25 cellular contexts compared by ENCODE assay signal in genomic region chr9:21452681-21453080, GRCh38. TPM values are rescaled to one million over a fixed set of nuclear protein-coding genes. Genes with fewer than 3 reads are reported as not detected.
"Had no signal": no experiment of that assay in that cellular context is flagged by ENCODE, and none has a peak within 500 bp of the region (broad histone marks: within the 10 kb centered on the region; RNA-seq: fewer than 3 reads in every experiment).

No MANE protein-coding gene starts in this region.

- DNase-seq: Kasumi-1, MM.1S, NCI-H1048, NCI-H1105, NCI-H1417, NCI-H1436 treated with DMSO at 0.1 percent for 48 hours, NCI-H1694, NCI-H187 treated with DMSO at 0.1 percent for 48 hours, NCI-H2029 treated with DMSO at 0.1 percent for 48 hours, NCI-H2171 treated with DMSO at 0.1 percent for 48 hours, NCI-H345, NCI-H446 treated with DMSO at 0.1 percent for 48 hours, NCI-H524, NCI-H526 treated with DMSO at 0.1 percent for 48 hours, NCI-H748 treated with DMSO at 0.1 percent for 48 hours, Right ventricle myocardium superior, RPMI8226, SIG-M5 had no signal

- ATAC-seq: K562 had no signal

- H3K4me3 Mint-ChIP-seq: IgD-negative memory B cell had no signal

- H3K4me3 ChIP-seq: K562, SJSA1, SK-N-MC had no signal

- H3K4me2 ChIP-seq: KMS-11 had no signal

- H3K36me3 ChIP-seq: SJSA1 had no signal

- H3K9ac ChIP-seq: KMS-11 had no signal

- H3K9me3 ChIP-seq: SJSA1 had no signal

- H3K27ac Mint-ChIP-seq: IgD-negative memory B cell had no signal

- H3K4me1 Mint-ChIP-seq: IgD-negative memory B cell had no signal

- H3K27ac ChIP-seq: HL-60, KMS-11, SJSA1, SK-N-MC had no signal

- H3K36me3 Mint-ChIP-seq: IgD-negative memory B cell had no signal

- H3K27me3 ChIP-seq: SJSA1 had no signal

RNA-seq across cellular contexts. Expression of gene IFNA1, which starts 12.4 kb away (rescaled TPM):
- total RNA-seq: K562, M059J, Right ventricle myocardium superior, SJSA1 had no signal
- polyA plus RNA-seq: K562 had no signal

RNA-seq across cellular contexts. Expression of gene IFNE, which starts 29.4 kb away (rescaled TPM):
- total RNA-seq: K562, Right ventricle myocardium superior had no signal
- polyA plus RNA-seq: IgD-negative memory B cell, K562 had no signal

RNA-seq across cellular contexts. Expression of gene IFNA8, which starts 43.8 kb away (rescaled TPM):
- total RNA-seq: K562, M059J, Right ventricle myocardium superior, SJSA1 had no signal
- polyA plus RNA-seq: IgD-negative memory B cell, K562 had no signal
